ENCODE assay signal across 9 cellular contexts in genomic region chr1:6423321-6423999, GRCh38. TPM values are rescaled to one million over a fixed set of nuclear protein-coding genes. Genes with fewer than 3 reads are reported as not detected.
DNase-seq lines count a peak whose midpoint lies in the region; ATAC-seq, FAIRE-seq and TF ChIP-seq lines count a peak whose summit lies in the region.
"Had no signal": no experiment of that assay in that cellular context is flagged by ENCODE, and none has a peak within 500 bp of the region (broad histone marks: within the 10 kb centered on the region; RNA-seq: fewer than 3 reads in every experiment).

No MANE protein-coding gene starts in this region.

- H3K27ac Mint-ChIP-seq in CD4-positive, alpha-beta memory T cell = no peak overlapping the region
- H3K27ac Mint-ChIP-seq in activated T-cell treated with anti-CD3 and anti-CD28 coated beads, Interleukin-2, amount 50 U/mL, for 24 hours = no peak overlapping the region

- peak overlapping the region in 1 of 2 donors; percentile 38 for H3K4me3 ChIP-seq in CD4-positive, alpha-beta memory T cell (ENCODE audit: low read length in 2 of 2)
- H3K4me3 ChIP-seq in fibroblast of villous mesenchyme (ENCODE audit: low read depth, low read length) (no peak overlapping the region), small intestine (ENCODE audit: low read depth in 1 of 2, low read length in 2 of 2) (no peak overlapping the region)

- POLR2A ChIA-PET in CD4-positive, alpha-beta memory T cell (lab: Charles Lee; ENCODE audit: partially characterized antibody) = interaction anchor here (0.7 to 2.8 kb wide), 6 partner anchors 14 to 179 kb away, joined by 3 to 16 read pairs (median 5); partner anchors contain the start of gene KLHL21

- ATAC-seq in HG02798 (IDR thresholded peaks at IDR 0.05; ENCODE audit: poor library complexity, unreplicated experiment) (peak; percentile 37), HG03520 (IDR thresholded peaks at IDR 0.05; ENCODE audit: unreplicated experiment) (no peak)

- no peaks in the 10 kb centered on the region for H3K9me3 ChIP-seq in CD4-positive, alpha-beta memory T cell (ENCODE audit: control insufficient read depth in 1 of 2, low read length in 2 of 2)
- no peaks in the 10 kb centered on the region for H3K9me3 ChIP-seq in small intestine (ENCODE audit: control insufficient read depth, low read depth)

- FAIRE-seq in small intestine (lab: Jason Lieb, UNC) = no peak

- intact Hi-C loops in CD4-positive, alpha-beta memory T cell (cut with micrococcal nuclease) = loop anchor here (1.0 kb wide), 5 partner anchors 15 to 223 kb away; partner anchors contain the start of gene NOL9

- peak; percentile 64 to 74 (median 69) for DNase-seq in CD4-positive, alpha-beta memory T cell
- DNase-seq in OCI-M1 (lab: John Stamatoyannopoulos, UW) (peak; percentile 74), fibroblast of villous mesenchyme (ENCODE audit: low read depth) (no peak), small intestine (peak; percentile 74), midbrain (lab: John Stamatoyannopoulos, UW) (no peak)
- peak; percentile 82 for DNase-seq in activated T-cell treated with anti-CD3 and anti-CD28 coated beads, Interleukin-2, amount 50 U/mL, for 24 hours

- H3K4me1 Mint-ChIP-seq in CD4-positive, alpha-beta memory T cell = peaks cover 6 to 35% (median 19%) of the 10 kb centered on the region in 4 donors
- peaks cover 15% of the 10 kb centered on the region for H3K4me1 Mint-ChIP-seq in activated T-cell treated with anti-CD3 and anti-CD28 coated beads, Interleukin-2, amount 50 U/mL, for 24 hours (ENCODE audit: low read depth)

- H3K27ac ChIP-seq in CD4-positive, alpha-beta memory T cell (ENCODE audit: low read depth, low read length) = no peak overlapping the region
- H3K27ac ChIP-seq in small intestine (ENCODE audit: low read depth in 1 of 2, low read length in 1 of 2) = no peak overlapping the region

- CTCF ChIA-PET in CD4-positive, alpha-beta memory T cell (lab: Charles Lee; ENCODE audit: partially characterized antibody) = interaction anchor here (0.7 to 5.6 kb wide), 25 partner anchors 8 to 223 kb away, joined by 3 to 88 read pairs (median 4); partner anchors contain the start of gene PLEKHG5

- peak overlapping the region; percentile 46 to 76 (median 68) for H3K4me3 Mint-ChIP-seq in CD4-positive, alpha-beta memory T cell
- no peak overlapping the region for H3K4me3 Mint-ChIP-seq in activated T-cell treated with anti-CD3 and anti-CD28 coated beads, Interleukin-2, amount 50 U/mL, for 24 hours

- no peaks in the 10 kb centered on the region for H3K36me3 ChIP-seq in CD4-positive, alpha-beta memory T cell (ENCODE audit: insufficient read depth, low read length)
- no peaks in the 10 kb centered on the region for H3K36me3 ChIP-seq in small intestine (ENCODE audit: control insufficient read depth in 2 of 2, insufficient read depth in 2 of 2, low read length in 2 of 2)

- peak; percentile 56 for TF ChIP-seq CTCF in fibroblast of villous mesenchyme (IDR thresholded peaks at IDR 0.05; ENCODE audit: insufficient read depth, low read depth, low read length)

- peaks cover 22 to 24% of the 10 kb centered on the region in 2 donors for H3K27me3 Mint-ChIP-seq in CD4-positive, alpha-beta memory T cell
- H3K27me3 Mint-ChIP-seq in activated T-cell treated with anti-CD3 and anti-CD28 coated beads, Interleukin-2, amount 50 U/mL, for 24 hours = peaks cover 67% of the 10 kb centered on the region

- H3K36me3 Mint-ChIP-seq in CD4-positive, alpha-beta memory T cell = no peaks in the 10 kb centered on the region
- no peaks in the 10 kb centered on the region for H3K36me3 Mint-ChIP-seq in activated T-cell treated with anti-CD3 and anti-CD28 coated beads, Interleukin-2, amount 50 U/mL, for 24 hours (ENCODE audit: low read depth)

- peaks cover 35% of the 10 kb centered on the region for H3K4me1 ChIP-seq in CD4-positive, alpha-beta memory T cell (ENCODE audit: insufficient read depth, low read length)
- peaks cover 4 to 5% of the 10 kb centered on the region in 2 donors for H3K4me1 ChIP-seq in small intestine (ENCODE audit: control insufficient read depth in 2 of 2, insufficient read depth in 1 of 2, low read depth in 1 of 2, low read length in 1 of 2)

- peaks cover 37% of the 10 kb centered on the region for H3K27me3 ChIP-seq in CD4-positive, alpha-beta memory T cell (ENCODE audit: insufficient read depth, low read length)
- H3K27me3 ChIP-seq in small intestine (ENCODE audit: control insufficient read depth in 2 of 2, insufficient read depth in 2 of 2, low read length in 2 of 2) = peaks cover 7 to 38% of the 10 kb centered on the region in 2 donors

- H3K9me3 Mint-ChIP-seq in CD4-positive, alpha-beta memory T cell = no peaks in the 10 kb centered on the region
- no peaks in the 10 kb centered on the region for H3K9me3 Mint-ChIP-seq in activated T-cell treated with anti-CD3 and anti-CD28 coated beads, Interleukin-2, amount 50 U/mL, for 24 hours

- 2 to 10% (median 6%) methylated on average over 22 to 24 of the region's 24 CpGs for WGBS in small intestine, 3 donors

RNA-seq across cellular contexts. Expression of gene ESPN, which starts 1.1 kb away (rescaled TPM):
- total RNA-seq in CD4-positive, alpha-beta memory T cell = 10 to 100 TPM; 10.9 to 13.5 TPM
- polyA plus RNA-seq in CD4-positive, alpha-beta memory T cell = 1 to 10 TPM in 1 of 2 donors, under 1 TPM in 1; 0.48 to 1.8 TPM
- not detected in 2 replicates for total RNA-seq in fibroblast of villous mesenchyme
- 100 to 1,000 TPM in 2 of 3 donors, 10 to 100 TPM in 1; 83.5 to 336 (median 235) TPM for polyA plus RNA-seq in small intestine
- total RNA-seq: LHCN-M2 had no signal

RNA-seq across cellular contexts. Expression of gene HES2, which starts 3.7 kb away (rescaled TPM):
- not detected for total RNA-seq in CD4-positive, alpha-beta memory T cell
- not detected for polyA plus RNA-seq in CD4-positive, alpha-beta memory T cell
- 0.43 TPM in 1 of 2 replicates, not detected in the other for total RNA-seq in fibroblast of villous mesenchyme
- polyA plus RNA-seq in small intestine = 1 to 10 TPM in 2 of 3 donors, under 1 TPM in 1; 0.55 to 2.2 (median 1.1) TPM
- total RNA-seq: LHCN-M2 had no signal

RNA-seq across cellular contexts. Expression of gene ACOT7, which starts 29.9 kb away (rescaled TPM):
- total RNA-seq in CD4-positive, alpha-beta memory T cell = 1 to 10 TPM; 2.7 to 3.1 TPM
- 1 to 10 TPM; 6.5 to 7.4 TPM for polyA plus RNA-seq in CD4-positive, alpha-beta memory T cell
- total RNA-seq in fibroblast of villous mesenchyme = 16.1 and 17.3 TPM in 2 replicates
- 10 to 100 TPM; 63.5 to 93.8 (median 83.9) TPM for polyA plus RNA-seq in small intestine

RNA-seq across cellular contexts. Expression of gene TNFRSF25, which starts 42.5 kb away (rescaled TPM):
- 100 to 1,000 TPM; 392 to 415 TPM for total RNA-seq in CD4-positive, alpha-beta memory T cell
- polyA plus RNA-seq in CD4-positive, alpha-beta memory T cell = 10 to 100 TPM; 28.9 to 60.7 TPM
- total RNA-seq in fibroblast of villous mesenchyme = 2.9 and 3.9 TPM in 2 replicates
- 10 to 100 TPM; 23.0 to 43.2 (median 23.3) TPM for polyA plus RNA-seq in small intestine

Comparison
In these comparisons a context has a peak if more than half of its experiments do, and no peak if none do; other contexts are left out.
1. DNase-seq: peak in CD4-positive, alpha-beta memory T cell (5 of 5), OCI-M1 (single experiment), activated T-cell treated with anti-CD3 and anti-CD28 coated beads, Interleukin-2, amount 50 U/mL, for 24 hours (single experiment) and small intestine (single experiment); none in fibroblast of villous mesenchyme (single experiment) and midbrain (single experiment).
2. RNA of gene ESPN, which starts 1.1 kb away (total RNA-seq): 10.9 to 13.5 TPM in CD4-positive, alpha-beta memory T cell; not detected in fibroblast of villous mesenchyme; every median in the first group is over 10 times any median in the second.